ENCODE assay signal across 8 cellular contexts in genomic region chr9:3528466-3528865, GRCh38. TPM values are rescaled to one million over a fixed set of nuclear protein-coding genes. Genes with fewer than 3 reads are reported as not detected.
DNase-seq lines count a peak whose midpoint lies in the region; ATAC-seq and TF ChIP-seq lines count a peak whose summit lies in the region.

No MANE protein-coding gene starts in this region.

- no peaks in the 10 kb centered on the region for H4K20me1 ChIP-seq in OCI-LY3 (ENCODE audit: insufficient read depth, low read length)

- no peak for TF ChIP-seq CTCF in OCI-LY3 (IDR thresholded peaks at IDR 0.05; ENCODE audit: low read depth, low read length)
- no peak for TF ChIP-seq CTCF in uterus (IDR thresholded peaks at IDR 0.05)

- H3K9ac ChIP-seq in OCI-LY3 (ENCODE audit: low read length) (no peak overlapping the region), rectal smooth muscle tissue (ENCODE audit: low read length) (no peak overlapping the region)

- no peaks in the 10 kb centered on the region for H3K9me3 Mint-ChIP-seq in activated T-helper 1 cell treated with anti-CD3 and anti-CD28 coated beads, Interleukin-12 subunit alpha, Interleukin-12 subunit beta, Interleukin-2, Interleukin-4 antibody, amounts not matched to agents 30 ng/mL and 10 ng/mL and 1 ng/mL, durations not matched to agents 14 hours and 24 hours and 36 hours

- H3K9me3 ChIP-seq in OCI-LY3 (ENCODE audit: insufficient read depth, low read length) (no peaks in the 10 kb centered on the region), uterus (no peaks in the 10 kb centered on the region)

- H3K36me3 ChIP-seq in OCI-LY3 (replicated peaks; ENCODE audit: low read depth, low read length), result no peaks in the 10 kb centered on the region
- no peaks in the 10 kb centered on the region for H3K36me3 ChIP-seq in rectal smooth muscle tissue (ENCODE audit: control insufficient read depth, insufficient read depth, low read length)
- H3K36me3 ChIP-seq in uterus, result no peaks in the 10 kb centered on the region

- H3K4me1 ChIP-seq in OCI-LY3 (ENCODE audit: low read length) (peaks cover 16% of the 10 kb centered on the region), rectal smooth muscle tissue (ENCODE audit: control insufficient read depth, insufficient read depth, low read length) (peaks cover 13% of the 10 kb centered on the region), uterus (no peaks in the 10 kb centered on the region)

- peaks cover 47% of the 10 kb centered on the region for H3K79me2 ChIP-seq in OCI-LY3 (ENCODE audit: low read length)

- no peak overlapping the region for H2AFZ ChIP-seq in OCI-LY3 (ENCODE audit: low read depth, low read length)

- H3K27me3 ChIP-seq in OCI-LY3 (ENCODE audit: low read depth, low read length) (no peaks in the 10 kb centered on the region), rectal smooth muscle tissue (ENCODE audit: control insufficient read depth, insufficient read depth, low read length) (no peaks in the 10 kb centered on the region), uterus (no peaks in the 10 kb centered on the region)

- intact Hi-C loops in activated T-helper 1 cell treated with anti-CD3 and anti-CD28 coated beads, Interleukin-12 subunit alpha, Interleukin-12 subunit beta, Interleukin-2, Interleukin-4 antibody, amounts not matched to agents 30 ng/mL and 10 ng/mL and 1 ng/mL, durations not matched to agents 14 hours and 24 hours and 36 hours (cut with micrococcal nuclease), result loop anchor here (1.0 to 10.0 kb wide), 7 partner anchors 61 to 1924 kb away; partner anchors contain the start of genes CD274, JAK2 and VLDLR
- intact Hi-C loops in uterus (cut with DNase I; ENCODE audit: low total_unique reads), result no loop called here

- H3K27ac ChIP-seq in OCI-LY3 (ENCODE audit: low read length) (no peak overlapping the region), rectal smooth muscle tissue (ENCODE audit: low read depth, low read length) (no peak overlapping the region), uterus (no peak overlapping the region)

- TF ChIP-seq POLR2A in uterus (IDR thresholded peaks at IDR 0.05), result no peak

- H3K4me3 Mint-ChIP-seq in activated T-helper 1 cell treated with anti-CD3 and anti-CD28 coated beads, Interleukin-12 subunit alpha, Interleukin-12 subunit beta, Interleukin-2, Interleukin-4 antibody, amounts not matched to agents 30 ng/mL and 10 ng/mL and 1 ng/mL, durations not matched to agents 14 hours and 24 hours and 36 hours, result peak overlapping the region; percentile 87

- H3K4me1 Mint-ChIP-seq in activated T-helper 1 cell treated with anti-CD3 and anti-CD28 coated beads, Interleukin-12 subunit alpha, Interleukin-12 subunit beta, Interleukin-2, Interleukin-4 antibody, amounts not matched to agents 30 ng/mL and 10 ng/mL and 1 ng/mL, durations not matched to agents 14 hours and 24 hours and 36 hours (ENCODE audit: low read depth), result peaks cover 52% of the 10 kb centered on the region

- ATAC-seq in GM18519 (IDR thresholded peaks at IDR 0.05; ENCODE audit: low FRiP score, unreplicated experiment) (peak; percentile 24), GM21619 (IDR thresholded peaks at IDR 0.05; ENCODE audit: unreplicated experiment) (no peak), GM18498 (IDR thresholded peaks at IDR 0.05; ENCODE audit: unreplicated experiment) (no peak)

- peak; percentile 58 for DNase-seq in activated T-helper 1 cell treated with anti-CD3 and anti-CD28 coated beads, Interleukin-12 subunit alpha, Interleukin-12 subunit beta, Interleukin-2, Interleukin-4 antibody, amounts not matched to agents 30 ng/mL and 10 ng/mL and 1 ng/mL, durations not matched to agents 14 hours and 24 hours and 36 hours (ENCODE audit: low spot score)
- no peak for DNase-seq in HCEC 1CT
- DNase-seq in uterus, result no peak

- peaks cover 2% of the 10 kb centered on the region for H3K27me3 Mint-ChIP-seq in activated T-helper 1 cell treated with anti-CD3 and anti-CD28 coated beads, Interleukin-12 subunit alpha, Interleukin-12 subunit beta, Interleukin-2, Interleukin-4 antibody, amounts not matched to agents 30 ng/mL and 10 ng/mL and 1 ng/mL, durations not matched to agents 14 hours and 24 hours and 36 hours (ENCODE audit: insufficient read depth)

- H3K4me3 ChIP-seq in OCI-LY3 (ENCODE audit: low read length) (no peak overlapping the region), rectal smooth muscle tissue (ENCODE audit: low read length) (peak overlapping the region; percentile 34), uterus (no peak overlapping the region)

- 0 out of 2 replicates have a peak overlapping the region, but pooled peaks have one; percentile 93 for H3K4me2 ChIP-seq in OCI-LY3 (ENCODE audit: low read length)

- H3K36me3 Mint-ChIP-seq in activated T-helper 1 cell treated with anti-CD3 and anti-CD28 coated beads, Interleukin-12 subunit alpha, Interleukin-12 subunit beta, Interleukin-2, Interleukin-4 antibody, amounts not matched to agents 30 ng/mL and 10 ng/mL and 1 ng/mL, durations not matched to agents 14 hours and 24 hours and 36 hours (ENCODE audit: low read depth), result peaks cover 11% of the 10 kb centered on the region

- H3K27ac Mint-ChIP-seq in activated T-helper 1 cell treated with anti-CD3 and anti-CD28 coated beads, Interleukin-12 subunit alpha, Interleukin-12 subunit beta, Interleukin-2, Interleukin-4 antibody, amounts not matched to agents 30 ng/mL and 10 ng/mL and 1 ng/mL, durations not matched to agents 14 hours and 24 hours and 36 hours, result peak overlapping the region; percentile 99

RNA-seq across cellular contexts. Expression of gene RFX3, which starts 2.7 kb away (rescaled TPM):
- total RNA-seq in activated T-helper 1 cell treated with anti-CD3 and anti-CD28 coated beads, Interleukin-12 subunit alpha, Interleukin-12 subunit beta, Interleukin-2, Interleukin-4 antibody, amounts not matched to agents 30 ng/mL and 10 ng/mL and 1 ng/mL, durations not matched to agents 14 hours and 24 hours and 36 hours, result 11.2 and 11.3 TPM in 2 replicates
- 10 to 100 TPM in 3 of 4 donors, 1 to 10 TPM in 1; 8.5 to 43.3 (median 21.9) TPM for total RNA-seq in uterus
